ENCODE assay signal across 1 cellular context in the genomic region with DNA sequence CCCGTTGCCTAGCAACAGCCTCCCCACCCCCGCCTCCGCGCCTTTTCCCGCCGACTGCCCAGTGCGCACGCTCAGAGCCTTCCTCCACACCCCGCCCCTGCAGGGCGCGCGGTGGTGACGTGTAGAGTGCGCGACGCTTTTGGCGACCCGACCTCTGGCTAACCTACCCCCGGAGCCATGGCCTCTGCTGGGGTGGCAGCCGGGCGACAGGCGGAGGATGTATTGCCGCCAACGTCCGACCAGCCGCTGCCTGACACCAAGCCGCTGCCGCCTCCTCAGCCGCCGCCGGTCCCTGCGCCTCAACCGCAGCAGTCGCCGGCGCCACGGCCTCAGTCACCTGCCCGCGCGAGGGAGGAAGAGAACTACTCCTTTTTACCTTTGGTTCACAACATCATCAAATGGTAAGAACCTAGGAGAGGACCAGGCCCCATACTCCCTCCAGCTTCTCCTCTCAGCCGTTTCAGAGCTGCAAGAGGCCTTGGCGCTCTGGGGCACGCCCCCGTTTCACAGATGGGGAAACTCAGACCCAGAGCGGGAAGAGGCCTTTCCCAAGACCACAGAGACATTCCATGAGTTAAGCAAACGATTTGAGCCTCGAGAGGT.
A peak's percentile ranks its signal among the peaks of the same experiment; 100 is the strongest.
TF ChIP-seq lines count a peak whose summit lies in the region.

Gene MED9 (plus strand): TSS at position 136 of the 603 bp plus-strand sequence. CDS start 42 bp downstream, at position 178.

TF ChIP-seq in H1, 55 proteins besides CTCF, POLR2A, EP300 and RAD21:
- peak; percentile 100 for TF ChIP-seq KDM4A (IDR thresholded peaks at IDR 0.05; ENCODE audit: low read depth, low read length, severe bottlenecking)
- peak; percentile 86 for TF ChIP-seq POLR2AphosphoS5 (IDR thresholded peaks at IDR 0.05; ENCODE audit: low read depth, low read length)
- peak; percentile 85 for TF ChIP-seq YY1 (IDR thresholded peaks at IDR 0.05; ENCODE audit: low read depth, low read length)
- TF ChIP-seq, protein P1, sequence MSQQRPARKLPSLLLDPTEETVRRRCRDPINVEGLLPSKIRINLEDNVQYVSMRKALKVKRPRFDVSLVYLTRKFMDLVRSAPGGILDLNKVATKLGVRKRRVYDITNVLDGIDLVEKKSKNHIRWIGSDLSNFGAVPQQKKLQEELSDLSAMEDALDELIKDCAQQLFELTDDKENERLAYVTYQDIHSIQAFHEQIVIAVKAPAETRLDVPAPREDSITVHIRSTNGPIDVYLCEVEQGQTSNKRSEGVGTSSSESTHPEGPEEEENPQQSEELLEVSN (IDR thresholded peaks at IDR 0.05) = peak; percentile 12
- peak; percentile 99 for TF ChIP-seq CREB1 (IDR thresholded peaks at IDR 0.05)
- no peak for TF ChIP-seq MAFK (IDR thresholded peaks at IDR 0.05; ENCODE audit: low read depth, low read length)
- peak; percentile 53 to 88; a peak in 1 of 4 replicates for TF ChIP-seq SIN3A (conservative IDR thresholded peaks at IDR 0.05 in 1 of 2, IDR thresholded peaks at IDR 0.05 in 1 of 2; ENCODE audit: low read depth in 1 of 2, low read length in 2 of 2)
- TF ChIP-seq SUZ12 (IDR thresholded peaks at IDR 0.05; ENCODE audit: low read length) = no peak
- 0 out of 2 replicates have a peak, but pooled peaks have one; percentile 46 for TF ChIP-seq RXRA (IDR thresholded peaks at IDR 0.05; ENCODE audit: insufficient read depth, low read depth, low read length)
- TF ChIP-seq SP1 (IDR thresholded peaks at IDR 0.05; ENCODE audit: low read depth, low read length) = peak; percentile 60; the same call in 1 of the 2 replicates
- TF ChIP-seq GABPA (IDR thresholded peaks at IDR 0.05; ENCODE audit: borderline replicate concordance, insufficient read depth, low read length) = no peak
- TF ChIP-seq CBX8 (IDR thresholded peaks at IDR 0.05; ENCODE audit: borderline replicate concordance, low read depth, low read length) = no peak
- peak; percentile 89 for TF ChIP-seq PHF8 (conservative IDR thresholded peaks at IDR 0.05; ENCODE audit: low read depth, low read length)
- TF ChIP-seq EGR1 (IDR thresholded peaks at IDR 0.05; ENCODE audit: borderline replicate concordance, low read depth, low read length) = peak; percentile 92
- TF ChIP-seq KDM5A (IDR thresholded peaks at IDR 0.05; ENCODE audit: low read length) = peak; percentile 90
- TF ChIP-seq ASH2L (IDR thresholded peaks at IDR 0.05; ENCODE audit: low read length) = peak; percentile 96
- peak; percentile 71 for TF ChIP-seq NRF1 (IDR thresholded peaks at IDR 0.05; ENCODE audit: low read depth, low read length)
- peak; percentile 96 for TF ChIP-seq ATF3 (IDR thresholded peaks at IDR 0.05; ENCODE audit: insufficient read depth, low read depth, low read length)
- no peak for TF ChIP-seq RFX5 (IDR thresholded peaks at IDR 0.05; ENCODE audit: borderline replicate concordance, low read depth, low read length)
- TF ChIP-seq TBP (IDR thresholded peaks at IDR 0.05; ENCODE audit: low read depth, low read length) = peak; percentile 82
- peak; percentile 74 for TF ChIP-seq MAX (IDR thresholded peaks at IDR 0.05)
- TF ChIP-seq SP4 (IDR thresholded peaks at IDR 0.05; ENCODE audit: low read length) = 0 out of 2 replicates have a peak, but pooled peaks have one; percentile 49
- TF ChIP-seq TAF7 (optimal IDR thresholded peaks at IDR 0.05; ENCODE audit: borderline replicate concordance, low read depth, low read length) = peak; percentile 80
- peak; percentile 90 for TF ChIP-seq SRF (IDR thresholded peaks at IDR 0.05; ENCODE audit: low read depth, low read length)
- no peak for TF ChIP-seq CHD1 (IDR thresholded peaks at IDR 0.05; ENCODE audit: low read depth, low read length)
- TF ChIP-seq TAF1 (IDR thresholded peaks at IDR 0.05; ENCODE audit: low read depth, low read length) = peak; percentile 88
- TF ChIP-seq RBBP5 (IDR thresholded peaks at IDR 0.05; ENCODE audit: borderline replicate concordance, low read depth, low read length) = 0 out of 2 replicates have a peak, but pooled peaks have one; percentile 65
TF ChIP-seq in H1: peak in this region for 21.
